Comparison of ENCODE assay signal across 9 cellular contexts in genomic region chr18:58223717-58224424, GRCh38.
DNase-seq lines count a peak whose midpoint lies in the region; ATAC-seq and TF ChIP-seq lines count a peak whose summit lies in the region.
"Had no signal": no experiment of that assay in that cellular context is flagged by ENCODE, and none has a peak within 500 bp of the region (broad histone marks: within the 10 kb centered on the region; RNA-seq: fewer than 3 reads in every experiment).

No MANE protein-coding gene starts in this region.

- H3K36me3 Mint-ChIP-seq in activated naive CD4-positive, alpha-beta T cell treated with anti-CD3 and anti-CD28 coated beads for 36 hours (ENCODE audit: low read depth), result no peaks in the 10 kb centered on the region
- H3K36me3 Mint-ChIP-seq in activated T-cell treated with anti-CD3 and anti-CD28 coated beads, Interleukin-2, amount 50 U/mL, for 24 hours (ENCODE audit: low read depth), result no peaks in the 10 kb centered on the region

- H3K4me3 Mint-ChIP-seq in activated naive CD4-positive, alpha-beta T cell treated with anti-CD3 and anti-CD28 coated beads for 36 hours, result no peak overlapping the region
- no peak overlapping the region for H3K4me3 Mint-ChIP-seq in activated T-cell treated with anti-CD3 and anti-CD28 coated beads, Interleukin-2, amount 50 U/mL, for 24 hours

- H3K4me3 ChIP-seq in PC-3 (ENCODE audit: low read length), result peak overlapping the region; percentile 93

- peaks cover 10% of the 10 kb centered on the region for H3K36me3 ChIP-seq in PC-3 (ENCODE audit: low read depth, low read length)
- H3K36me3 ChIP-seq: neutrophil had no signal

- no peaks in the 10 kb centered on the region for H3K27me3 ChIP-seq in PC-3 (ENCODE audit: low read length)

- no peaks in the 10 kb centered on the region for H3K9me3 Mint-ChIP-seq in activated naive CD4-positive, alpha-beta T cell treated with anti-CD3 and anti-CD28 coated beads for 36 hours
- no peaks in the 10 kb centered on the region for H3K9me3 Mint-ChIP-seq in activated T-cell treated with anti-CD3 and anti-CD28 coated beads, Interleukin-2, amount 50 U/mL, for 24 hours

- peaks cover 56% of the 10 kb centered on the region for H4K20me1 ChIP-seq in PC-3 (ENCODE audit: low read length)

- DNase-seq in EL, result peak; percentile 96
- DNase-seq in PC-3, result peak; percentile 91
- peak; percentile 59 for DNase-seq in erythroblast (lab: John Stamatoyannopoulos, UW)
- peak; percentile 82 for DNase-seq in non-pigmented ciliary epithelial cell (ENCODE audit: low read depth)
- DNase-seq in activated naive CD4-positive, alpha-beta T cell treated with anti-CD3 and anti-CD28 coated beads for 36 hours, result no peak
- DNase-seq in NCI-H345 (lab: John Stamatoyannopoulos, UW), result no peak
- no peak for DNase-seq in activated T-cell treated with anti-CD3 and anti-CD28 coated beads, Interleukin-2, amount 50 U/mL, for 24 hours

- ATAC-seq in PC-3, result peak; percentile 72
- no peak for ATAC-seq in GM18858 (IDR thresholded peaks at IDR 0.05; ENCODE audit: unreplicated experiment)

- no peaks in the 10 kb centered on the region for H3K9me2 ChIP-seq in PC-3 (replicated peaks; ENCODE audit: low read length)

- no peaks in the 10 kb centered on the region for H3K27me3 Mint-ChIP-seq in activated naive CD4-positive, alpha-beta T cell treated with anti-CD3 and anti-CD28 coated beads for 36 hours (ENCODE audit: low read depth)
- peaks cover 3% of the 10 kb centered on the region for H3K27me3 Mint-ChIP-seq in activated T-cell treated with anti-CD3 and anti-CD28 coated beads, Interleukin-2, amount 50 U/mL, for 24 hours

- no peaks in the 10 kb centered on the region for H3F3A ChIP-seq in PC-3 (ENCODE audit: low read length, unreplicated experiment)

- POLR2A ChIA-PET in PC-3 (lab: Charles Lee; ENCODE audit: unreplicated experiment), result interaction anchor here (0.5 to 1.2 kb wide), 4 partner anchors 9 to 69 kb away, joined by 3 to 14 read pairs (median 4); no protein-coding TSS in a partner anchor

- peaks cover 17% of the 10 kb centered on the region for H3K4me1 Mint-ChIP-seq in activated naive CD4-positive, alpha-beta T cell treated with anti-CD3 and anti-CD28 coated beads for 36 hours (ENCODE audit: low read depth)
- peaks cover 14% of the 10 kb centered on the region for H3K4me1 Mint-ChIP-seq in activated T-cell treated with anti-CD3 and anti-CD28 coated beads, Interleukin-2, amount 50 U/mL, for 24 hours (ENCODE audit: low read depth)

- H3K9me3 ChIP-seq in PC-3 (ENCODE audit: low read length), result no peaks in the 10 kb centered on the region
- H3K9me3 ChIP-seq: neutrophil had no signal

- H3K79me2 ChIP-seq in PC-3 (ENCODE audit: low read length), result peaks cover 96% of the 10 kb centered on the region

- H3K27ac Mint-ChIP-seq in activated naive CD4-positive, alpha-beta T cell treated with anti-CD3 and anti-CD28 coated beads for 36 hours, result no peak overlapping the region
- H3K27ac Mint-ChIP-seq in activated T-cell treated with anti-CD3 and anti-CD28 coated beads, Interleukin-2, amount 50 U/mL, for 24 hours, result no peak overlapping the region

- intact Hi-C loops in PC-3 (cut with micrococcal nuclease), result loop anchor here (1.0 to 5.0 kb wide), 5 partner anchors 39 to 98 kb away; no protein-coding TSS in a partner anchor
- intact Hi-C loops in activated naive CD4-positive, alpha-beta T cell treated with anti-CD3 and anti-CD28 coated beads for 36 hours (cut with micrococcal nuclease), result no loop called here

- peak overlapping the region; percentile 86 for H3K27ac ChIP-seq in PC-3 (ENCODE audit: low read length)
- H3K27ac ChIP-seq: neutrophil had no signal

- CTCF ChIA-PET in PC-3 (lab: Charles Lee), result interaction anchor here (0.5 to 1.1 kb wide), 2 partner anchors 29 to 98 kb away, joined by 3 to 5 read pairs; no protein-coding TSS in a partner anchor
- CTCF ChIA-PET in activated naive CD4-positive, alpha-beta T cell treated with anti-CD3 and anti-CD28 coated beads for 36 hours (lab: Charles Lee), result interaction anchor here (0.7 to 1.0 kb wide), 2 partner anchors 43 to 89 kb away, joined by 4 read pairs; no protein-coding TSS in a partner anchor

- no TSS peak for BruUV-seq in PC-3 (replicated peaks; lab: Mats Ljungman, UMichigan)

- peaks cover 54% of the 10 kb centered on the region for H3K4me1 ChIP-seq in PC-3 (ENCODE audit: insufficient read depth, low read length)

- no peak for TF ChIP-seq POLR2A in erythroblast (IDR thresholded peaks at IDR 0.05; ENCODE audit: low read length)

- peak overlapping the region; percentile 88 for H3K4me2 ChIP-seq in PC-3 (ENCODE audit: low read length)

- TF ChIP-seq CTCF in PC-3 (conservative IDR thresholded peaks at IDR 0.05; ENCODE audit: low read depth, low read length), result no peak

- no peak overlapping the region for H2AFZ ChIP-seq in PC-3 (ENCODE audit: low read length)

- peak overlapping the region; percentile 78 for H3K9ac ChIP-seq in PC-3 (ENCODE audit: low read length)

Comparison
In these comparisons a context has a peak if more than half of its experiments do, and no peak if none do; other contexts are left out.
1. DNase-seq: peak in EL (single experiment), PC-3 (single experiment), erythroblast (2 of 2) and non-pigmented ciliary epithelial cell (single experiment); none in activated naive CD4-positive, alpha-beta T cell treated with anti-CD3 and anti-CD28 coated beads for 36 hours (single experiment), NCI-H345 (single experiment) and activated T-cell treated with anti-CD3 and anti-CD28 coated beads, Interleukin-2, amount 50 U/mL, for 24 hours (single experiment).